In genomic region chr7:151057737-151057988, GRCh38 we compare ENCODE assay signal across 8 cellular contexts. TPM values are rescaled to one million over a fixed set of nuclear protein-coding genes. Genes with fewer than 3 reads are reported as not detected.
DNase-seq lines count a peak whose midpoint lies in the region; ATAC-seq and TF ChIP-seq lines count a peak whose summit lies in the region.

Gene CDK5, minus strand, starts transcription at chr7:151057897. Its CDS starts 49 bp downstream, at chr7:151057848.

- H3K9me3 ChIP-seq in ES-I3 (ENCODE audit: control insufficient read depth, insufficient read depth, low read length) (no peaks in the 10 kb centered on the region), SJCRH30 (replicated peaks) (no peaks in the 10 kb centered on the region), esophagus muscularis mucosa (no peaks in the 10 kb centered on the region), parathyroid adenoma (ENCODE audit: control insufficient read depth, low read length) (no peaks in the 10 kb centered on the region)

- intact Hi-C loops in esophagus muscularis mucosa (cut with DNase I): no loop called here

- TF ChIP-seq EP300 in esophagus muscularis mucosa (IDR thresholded peaks at IDR 0.05): no peak

- ATAC-seq in GM18511 (IDR thresholded peaks at IDR 0.05; ENCODE audit: unreplicated experiment): no peak
- ATAC-seq in HG03432 (IDR thresholded peaks at IDR 0.05; ENCODE audit: unreplicated experiment): no peak

- DNase-seq in SJCRH30 (no peak), esophagus muscularis mucosa (ENCODE audit: extremely low spot score) (no peak), D341Med (ENCODE audit: low spot score) (no peak), DMS53 treated with DMSO at 0.1 percent for 48 hours (lab: John Stamatoyannopoulos, UW; ENCODE audit: unreplicated experiment) (no peak)

- peak within 1 kb of the TSS; percentile 74 for H3K9ac ChIP-seq in ES-I3 (ENCODE audit: low read depth, low read length)
- H3K9ac ChIP-seq in parathyroid adenoma: peak within 1 kb of the TSS; percentile 37

- peaks cover 6% of the 10 kb centered on the region; the same call in 1 of the 2 replicates for H3K4me1 ChIP-seq in ES-I3 (ENCODE audit: insufficient read depth, low read length)
- peaks cover 5% of the 10 kb centered on the region; the same call in 1 of the 2 replicates for H3K4me1 ChIP-seq in SJCRH30
- peaks cover 43 to 55% (median 51%) of the 10 kb centered on the region in 4 donors for H3K4me1 ChIP-seq in esophagus muscularis mucosa
- peaks cover 34% of the 10 kb centered on the region for H3K4me1 ChIP-seq in parathyroid adenoma

- H2AFZ ChIP-seq in parathyroid adenoma: peak within 1 kb of the TSS; percentile 87

- TF ChIP-seq POLR2A in esophagus muscularis mucosa (IDR thresholded peaks at IDR 0.05; ENCODE audit: low read depth): no peak

- H3K36me3 ChIP-seq in ES-I3 (ENCODE audit: insufficient read depth, low read length): no peaks in the 10 kb centered on the region
- H3K36me3 ChIP-seq in SJCRH30: no peaks in the 10 kb centered on the region
- peaks cover 0 to 13% (median 7%) of the 10 kb centered on the region in 4 donors for H3K36me3 ChIP-seq in esophagus muscularis mucosa
- no peaks in the 10 kb centered on the region for H3K36me3 ChIP-seq in parathyroid adenoma (ENCODE audit: control insufficient read depth, insufficient read depth, low read length)

- 0% methylated on average over 4 of the region's 18 CpGs for WGBS in esophagus muscularis mucosa

- peak within 1 kb of the TSS; percentile 68 for H3K4me3 ChIP-seq in SJCRH30
- H3K4me3 ChIP-seq in esophagus muscularis mucosa: peak within 1 kb of the TSS; percentile 72 to 94 (median 90)
- peak within 1 kb of the TSS; percentile 87 for H3K4me3 ChIP-seq in parathyroid adenoma (ENCODE audit: low read depth, low read length)

- no peak for TF ChIP-seq CTCF in esophagus muscularis mucosa (IDR thresholded peaks at IDR 0.05)
- no peak for TF ChIP-seq CTCF in parathyroid adenoma (IDR thresholded peaks at IDR 0.05)

- H3K4me2 ChIP-seq in parathyroid adenoma (ENCODE audit: low read length): peak within 1 kb of the TSS; percentile 91

- H3K27ac ChIP-seq in SJCRH30 (peak within 1 kb of the TSS; percentile 96), esophagus muscularis mucosa (replicated peaks in 1 of 4) (peak within 1 kb of the TSS; percentile 92 to 95 (median 93)), parathyroid adenoma (peak within 1 kb of the TSS; percentile 100)

- no peaks in the 10 kb centered on the region for H3K27me3 ChIP-seq in SJCRH30
- H3K27me3 ChIP-seq in esophagus muscularis mucosa: no peaks in the 10 kb centered on the region
- no peaks in the 10 kb centered on the region for H3K27me3 ChIP-seq in parathyroid adenoma (ENCODE audit: control insufficient read depth, insufficient read depth, low read length)

- H3K79me2 ChIP-seq in parathyroid adenoma: peaks cover 2% of the 10 kb centered on the region

RNA-seq across cellular contexts. Expression of gene CDK5, which starts in this region (rescaled TPM):
- total RNA-seq in SJCRH30 (2014; rRNA removed; shearing (Covaris generic)): 34.3 and 39.2 TPM in 2 replicates
- 10 to 100 TPM in 2 of 4 donors, 1 to 10 TPM in 2; 5.3 to 10.4 (median 9.7) TPM for total RNA-seq in esophagus muscularis mucosa
